Comparison of ENCODE assay signal across 1 cellular context in the genomic region with DNA sequence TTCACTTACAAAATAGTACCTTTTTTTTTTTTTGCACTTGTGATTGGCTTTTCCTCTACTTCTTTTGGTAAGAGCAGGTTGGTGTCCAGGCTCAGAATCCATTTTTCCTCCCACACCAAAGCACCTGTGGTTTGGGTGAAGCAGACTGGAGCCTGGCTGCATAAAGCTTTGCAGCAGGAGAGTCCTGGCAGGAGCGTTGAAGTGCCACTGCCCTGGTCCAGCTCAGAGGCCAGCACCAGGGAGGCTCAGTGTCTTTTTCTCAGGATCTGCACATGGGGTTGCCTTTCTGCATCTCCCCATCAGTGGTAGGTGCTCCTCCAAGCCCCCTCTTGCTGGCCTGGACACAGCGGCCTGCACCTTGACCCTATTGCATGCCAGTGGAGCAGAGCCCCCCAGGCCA. TPM values are rescaled to one million over a fixed set of nuclear protein-coding genes. Genes with fewer than 3 reads are reported as not detected.
"Had no signal": no experiment of that assay in that cellular context is flagged by ENCODE, and none has a peak within 500 bp of the region (broad histone marks: within the 10 kb centered on the region; RNA-seq: fewer than 3 reads in every experiment).

No MANE protein-coding gene starts in this region.

RNA-seq across cellular contexts. Expression of a gene that starts 1.7 kb away (rescaled TPM):
- total RNA-seq: G401 had no signal
